Comparison of ENCODE assay signal across 9 cellular contexts in the genomic region with DNA sequence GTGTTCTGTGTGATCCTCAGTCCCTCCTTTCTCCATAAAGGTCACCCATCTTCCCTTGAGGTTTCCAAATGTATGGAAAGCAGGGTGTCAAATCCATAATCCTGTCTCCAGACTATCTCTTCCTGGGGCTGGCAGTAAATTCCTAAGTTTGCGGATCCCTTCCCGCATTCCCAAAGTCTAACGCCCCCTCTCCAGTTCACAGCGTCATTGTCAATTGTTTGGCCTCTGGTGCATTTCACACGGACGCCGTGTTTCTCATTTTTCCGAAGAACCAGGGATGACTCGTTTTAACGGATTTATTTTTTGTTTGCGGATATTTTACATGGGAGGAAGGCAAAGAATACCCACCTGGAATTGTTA.
A peak's percentile ranks its signal among the peaks of the same experiment; 100 is the strongest.
DNase-seq lines count a peak whose midpoint lies in the region; ATAC-seq and TF ChIP-seq lines count a peak whose summit lies in the region.
"Had no signal": no experiment of that assay in that cellular context is flagged by ENCODE, and none has a peak within 500 bp of the region (broad histone marks: within the 10 kb centered on the region; RNA-seq: fewer than 3 reads in every experiment).

No MANE protein-coding gene starts in this region.

- H3K9me3 ChIP-seq in NT2/D1 (ENCODE audit: insufficient read depth, low read length) (peaks cover 10% of the 10 kb centered on the region; the same call in 1 of the 2 replicates), endocrine pancreas (ENCODE audit: control insufficient read depth, low read length) (peaks cover 5% of the 10 kb centered on the region)

- peaks cover 98% of the 10 kb centered on the region for H3K9me3 Mint-ChIP-seq in nephron progenitor cell

- DNase-seq in AG08396 (ENCODE audit: low spot score) (peak; percentile 12), NT2/D1 (ENCODE audit: low read depth, low spot score) (peak; percentile 25), nephron progenitor cell (no peak), NCI-H1694 (lab: John Stamatoyannopoulos, UW) (no peak), COR-L47 (lab: John Stamatoyannopoulos, UW) (no peak)
- DNase-seq: NCI-H1105 had no signal

- H3K9ac ChIP-seq in NT2/D1 (ENCODE audit: insufficient read length, low read depth) (peak overlapping the region; percentile 92), endocrine pancreas (ENCODE audit: control insufficient read depth, insufficient read depth, low read length) (peak overlapping the region; percentile 73)

- H3K27ac Mint-ChIP-seq in nephron progenitor cell = no peak overlapping the region

- peak overlapping the region; percentile 44 for H3K4me3 Mint-ChIP-seq in nephron progenitor cell

- peaks cover 8% of the 10 kb centered on the region for H3K27me3 Mint-ChIP-seq in nephron progenitor cell (ENCODE audit: low read depth, poor library complexity)

- ATAC-seq in HG02759 (IDR thresholded peaks at IDR 0.05; ENCODE audit: unreplicated experiment) = no peak
- ATAC-seq in GM18907 (IDR thresholded peaks at IDR 0.05; ENCODE audit: unreplicated experiment) = no peak

- peak overlapping the region; percentile 92 for H3K4me3 ChIP-seq in NT2/D1 (ENCODE audit: insufficient read length, low read depth)
- H3K4me3 ChIP-seq in endocrine pancreas (ENCODE audit: control insufficient read depth, insufficient read depth, low read length) = peak overlapping the region; percentile 60

- no peaks in the 10 kb centered on the region for H3K4me1 ChIP-seq in NT2/D1 (ENCODE audit: insufficient read depth, insufficient read length)
- peaks cover 3% of the 10 kb centered on the region for H3K4me1 ChIP-seq in endocrine pancreas (ENCODE audit: control insufficient read depth, insufficient read depth, low read length)

- no peaks in the 10 kb centered on the region for H3K27me3 ChIP-seq in NT2/D1 (ENCODE audit: insufficient read depth, insufficient read length)
- no peaks in the 10 kb centered on the region for H3K27me3 ChIP-seq in endocrine pancreas (ENCODE audit: control insufficient read depth, insufficient read depth, low read length)

- TF ChIP-seq CTCF in nephron progenitor cell (IDR thresholded peaks at IDR 0.05) = no peak

- no peaks in the 10 kb centered on the region for H3K4me1 Mint-ChIP-seq in nephron progenitor cell

- peaks cover 94% of the 10 kb centered on the region for H3K36me3 Mint-ChIP-seq in nephron progenitor cell (ENCODE audit: low read depth)

- H3K36me3 ChIP-seq in NT2/D1 (ENCODE audit: insufficient read depth, insufficient read length, low read length) (peaks cover 9% of the 10 kb centered on the region), endocrine pancreas (ENCODE audit: control insufficient read depth, insufficient read depth, low read length) (peaks cover 4% of the 10 kb centered on the region)

Comparison
In these comparisons a context has a peak if more than half of its experiments do, and no peak if none do; other contexts are left out.
1. DNase-seq: peak in AG08396 (single experiment) and NT2/D1 (single experiment); none in nephron progenitor cell (single experiment), NCI-H1694 (single experiment) and COR-L47 (single experiment).